Comparison of ENCODE assay signal across 15 cellular contexts in the genomic region with DNA sequence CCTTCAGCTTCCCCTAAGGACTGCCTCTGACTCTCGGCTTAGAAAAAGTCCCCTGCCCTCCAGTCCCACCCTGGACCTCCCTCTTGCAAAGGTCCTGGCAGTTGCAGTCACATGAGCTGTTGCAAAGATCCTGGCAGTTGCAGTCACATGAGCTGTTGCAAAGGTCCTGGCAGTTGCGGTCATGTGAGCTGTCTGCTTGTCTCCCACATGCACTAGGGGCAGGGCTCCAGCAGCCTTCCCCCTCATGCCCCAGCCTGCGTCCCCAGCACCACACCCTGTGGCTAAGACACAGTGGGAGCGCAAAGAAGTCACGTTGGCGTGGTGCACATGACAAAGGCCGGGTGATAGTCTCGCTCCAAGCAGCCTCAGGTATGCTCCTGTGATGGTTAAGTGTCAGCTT.
DNase-seq lines count a peak whose midpoint lies in the region; ATAC-seq, FAIRE-seq and TF ChIP-seq lines count a peak whose summit lies in the region.
"Had no signal": no experiment of that assay in that cellular context is flagged by ENCODE, and none has a peak within 500 bp of the region (broad histone marks: within the 10 kb centered on the region; RNA-seq: fewer than 3 reads in every experiment).

No MANE protein-coding gene starts in this region.

- no peaks in the 10 kb centered on the region for H3K36me3 Mint-ChIP-seq in natural killer cell treated with Interleukin-12 subunit alpha and Interleukin-12 subunit beta and Interleukin-15 and Interleukin-18, amount 100 ng/mL, for 72 hours
- H3K36me3 Mint-ChIP-seq in natural killer cell: no peaks in the 10 kb centered on the region
- H3K36me3 Mint-ChIP-seq in nephron (ENCODE audit: low read depth): peaks cover 6% of the 10 kb centered on the region
- H3K36me3 Mint-ChIP-seq: CD8-positive, alpha-beta memory T cell had no signal

- no peak for TF ChIP-seq POLR2A in K562 (conservative IDR thresholded peaks at IDR 0.05)

- peaks cover 0 to 5% of the 10 kb centered on the region in 2 experiments; a peak in 3 of 5 replicates for H3K27me3 ChIP-seq in K562 (ENCODE audit: control insufficient read depth in 2 of 2, insufficient read depth in 2 of 2, low read length in 2 of 2)
- H3K27me3 ChIP-seq: BLaER1 had no signal

- in situ Hi-C loops in K562 (cut with MboI): no loop called here

- H2AFZ ChIP-seq in K562 (ENCODE audit: low read depth, low read length): no peak overlapping the region

- WGBS in K562 (ENCODE audit: insufficient coverage, low coverage, missing lambda C conversion rate): 11% methylated on average over 8 of the region's 8 CpGs

- H3K9me3 ChIP-seq in K562 (replicated peaks; ENCODE audit: control insufficient read depth, insufficient read depth, low read depth, low read length): no peaks in the 10 kb centered on the region
- H3K9me3 ChIP-seq: BLaER1 had no signal

- H3K4me2 ChIP-seq in K562 (ENCODE audit: insufficient read depth, low read length): no peak overlapping the region
- H3K4me2 ChIP-seq: BLaER1 had no signal

- H3K9ac ChIP-seq in K562 (ENCODE audit: insufficient read depth in 1 of 2, low read depth in 2 of 2, low read length in 2 of 2): 0 out of 4 replicates have a peak overlapping the region, but pooled peaks of 1 of the 2 experiments have one; percentile 48
- H3K9ac ChIP-seq: BLaER1 had no signal

- POLR2A ChIA-PET in K562 (lab: Yijun Ruan, JAX): interaction anchor here (0.6 kb wide), 1 partner anchor 32 kb away, joined by 4 read pairs; no protein-coding TSS in a partner anchor

- no peaks in the 10 kb centered on the region for H3K9me1 ChIP-seq in K562 (ENCODE audit: control insufficient read depth, insufficient read depth, low read length)

- FAIRE-seq in K562 (lab: Jason Lieb, UNC): no peak
- FAIRE-seq: GM19239 had no signal

- no peaks in the 10 kb centered on the region for H3K4me1 Mint-ChIP-seq in natural killer cell treated with Interleukin-12 subunit alpha and Interleukin-12 subunit beta and Interleukin-15 and Interleukin-18, amount 100 ng/mL, for 72 hours (ENCODE audit: low read depth in 2 of 2)
- H3K4me1 Mint-ChIP-seq in natural killer cell (no peaks in the 10 kb centered on the region), nephron (no peaks in the 10 kb centered on the region)
- H3K4me1 Mint-ChIP-seq: CD8-positive, alpha-beta memory T cell had no signal

- H3K4me3 ChIP-seq in K562: no peak overlapping the region
- H3K4me3 ChIP-seq: BLaER1 had no signal

- no peak overlapping the region for H3K27ac Mint-ChIP-seq in natural killer cell treated with Interleukin-12 subunit alpha and Interleukin-12 subunit beta and Interleukin-15 and Interleukin-18, amount 100 ng/mL, for 72 hours
- H3K27ac Mint-ChIP-seq in natural killer cell (no peak overlapping the region), nephron (peak overlapping the region; percentile 41 to 45 (median 44))
- H3K27ac Mint-ChIP-seq: CD8-positive, alpha-beta memory T cell had no signal

- TF ChIP-seq CTCF in natural killer cell (IDR thresholded peaks at IDR 0.05) (no peak), K562 (IDR thresholded peaks at IDR 0.05 in 2 of 3, conservative IDR thresholded peaks at IDR 0.05 in 1 of 3; ENCODE audit: insufficient read depth in 2 of 3, low read depth in 1 of 3, low read length in 3 of 3) (no peak), nephron (IDR thresholded peaks at IDR 0.05; ENCODE audit: unreplicated experiment in 3 of 3) (no peak)

- H4K20me1 ChIP-seq in K562 (replicated peaks; ENCODE audit: control insufficient read depth, insufficient read depth, low read length): no peaks in the 10 kb centered on the region
- H4K20me1 ChIP-seq: BLaER1 had no signal

- no peak overlapping the region for H3K27ac ChIP-seq in K562 (ENCODE audit: extremely low read depth, low read depth, low read length)
- H3K27ac ChIP-seq: BLaER1 had no signal

- H3K36me3 ChIP-seq in K562 (ENCODE audit: control insufficient read depth, insufficient read depth, low read length): no peaks in the 10 kb centered on the region
- H3K36me3 ChIP-seq: BLaER1 had no signal

- intact Hi-C loops in natural killer cell (cut with micrococcal nuclease): no loop called here
- intact Hi-C loops in K562 (cut with micrococcal nuclease): no loop called here

- no TSS peak for BruUV-seq in K562 (replicated peaks; lab: Mats Ljungman, UMichigan)

- peaks cover 0 to 3% of the 10 kb centered on the region in 2 experiments; a peak in 1 of 5 replicates for H3K4me1 ChIP-seq in K562 (replicated peaks in 1 of 2; ENCODE audit: control insufficient read depth in 2 of 2, insufficient read depth in 2 of 2, low read length in 2 of 2)
- H3K4me1 ChIP-seq: BLaER1 had no signal

- ATAC-seq in natural killer cell treated with Interleukin-12 subunit alpha and Interleukin-12 subunit beta and Interleukin-15 and Interleukin-18, amount 100 ng/mL, for 72 hours: peak; percentile 27 to 55
- ATAC-seq in natural killer cell: no peak
- ATAC-seq in K562: peak; percentile 39; the same call in 2 of the 3 replicates
- ATAC-seq in GM19463 (IDR thresholded peaks at IDR 0.05; ENCODE audit: unreplicated experiment): no peak

- no peak for TF ChIP-seq EP300 in K562 (IDR thresholded peaks at IDR 0.05; ENCODE audit: low read length)

- H3K79me2 ChIP-seq in K562 (ENCODE audit: control insufficient read depth, insufficient read depth, low read length): no peaks in the 10 kb centered on the region

- DNase-seq in natural killer cell treated with Interleukin-12 subunit alpha and Interleukin-12 subunit beta and Interleukin-15 and Interleukin-18, amount 100 ng/mL, for 72 hours (ENCODE audit: low spot score): no peak
- DNase-seq in natural killer cell (no peak), K562 (ENCODE audit: extremely low read depth in 1 of 4, low spot score in 3 of 4) (peak in 1 of 4 experiments; percentile 14), NCI-H1436 (lab: John Stamatoyannopoulos, UW) (no peak)
- no peak for DNase-seq in activated T-cell treated with anti-CD3 and anti-CD28 coated beads, Interleukin-2, amount 50 U/mL, for 48 hours
- DNase-seq: 8988T; AML-193; CD8-positive, alpha-beta memory T cell; DMS53; GF-D8; H7 had no signal

- H3K9me3 Mint-ChIP-seq in natural killer cell treated with Interleukin-12 subunit alpha and Interleukin-12 subunit beta and Interleukin-15 and Interleukin-18, amount 100 ng/mL, for 72 hours: no peaks in the 10 kb centered on the region
- H3K9me3 Mint-ChIP-seq in natural killer cell: no peaks in the 10 kb centered on the region
- peaks cover 15% of the 10 kb centered on the region for H3K9me3 Mint-ChIP-seq in nephron

- CTCF ChIA-PET in K562 (lab: Yijun Ruan, JAX; ENCODE audit: low intra/inter-chr PET ratio): no interaction called here

- no peak overlapping the region for H3K4me3 Mint-ChIP-seq in natural killer cell treated with Interleukin-12 subunit alpha and Interleukin-12 subunit beta and Interleukin-15 and Interleukin-18, amount 100 ng/mL, for 72 hours
- H3K4me3 Mint-ChIP-seq in natural killer cell (no peak overlapping the region), nephron (no peak overlapping the region)
- H3K4me3 Mint-ChIP-seq: CD8-positive, alpha-beta memory T cell had no signal

- no peak for TF ChIP-seq RAD21 in K562 (CRISPR knock-in tag; conservative IDR thresholded peaks at IDR 0.05 in 1 of 2, IDR thresholded peaks at IDR 0.05 in 1 of 2)

- H3K27me3 Mint-ChIP-seq in natural killer cell treated with Interleukin-12 subunit alpha and Interleukin-12 subunit beta and Interleukin-15 and Interleukin-18, amount 100 ng/mL, for 72 hours: no peaks in the 10 kb centered on the region
- H3K27me3 Mint-ChIP-seq in natural killer cell (ENCODE audit: low read depth in 2 of 2) (no peaks in the 10 kb centered on the region), nephron (ENCODE audit: low read depth) (no peaks in the 10 kb centered on the region)

TF ChIP-seq in K562, 482 proteins besides CTCF, POLR2A, EP300 and RAD21 (continues in another document):
- no peak for TF ChIP-seq ZEB2 (IDR thresholded peaks at IDR 0.05)
- 0 out of 2 replicates have a peak, but pooled peaks have one; percentile 18 for TF ChIP-seq CBFA2T2 (conservative IDR thresholded peaks at IDR 0.05)
- no peak for TF ChIP-seq ZNF184 (CRISPR knock-in tag; IDR thresholded peaks at IDR 0.05)
- TF ChIP-seq ZNF143 (CRISPR knock-in tag; IDR thresholded peaks at IDR 0.05): no peak
- TF ChIP-seq, protein P1, sequence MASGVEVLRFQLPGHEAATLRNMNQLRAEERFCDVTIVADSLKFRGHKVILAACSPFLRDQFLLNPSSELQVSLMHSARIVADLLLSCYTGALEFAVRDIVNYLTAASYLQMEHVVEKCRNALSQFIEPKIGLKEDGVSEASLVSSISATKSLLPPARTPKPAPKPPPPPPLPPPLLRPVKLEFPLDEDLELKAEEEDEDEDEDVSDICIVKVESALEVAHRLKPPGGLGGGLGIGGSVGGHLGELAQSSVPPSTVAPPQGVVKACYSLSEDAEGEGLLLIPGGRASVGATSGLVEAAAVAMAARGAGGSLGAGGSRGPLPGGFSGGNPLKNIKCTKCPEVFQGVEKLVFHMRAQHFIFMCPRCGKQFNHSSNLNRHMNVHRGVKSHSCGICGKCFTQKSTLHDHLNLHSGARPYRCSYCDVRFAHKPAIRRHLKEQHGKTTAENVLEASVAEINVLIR (CRISPR knock-in tag; IDR thresholded peaks at IDR 0.05): no peak
- no peak for TF ChIP-seq PTTG1 (tag; IDR thresholded peaks at IDR 0.05; ENCODE audit: low read depth)
- TF ChIP-seq EHMT2 (IDR thresholded peaks at IDR 0.05): peak; percentile 73
- TF ChIP-seq POLR2B (IDR thresholded peaks at IDR 0.05; ENCODE audit: low read depth, partially characterized antibody): no peak
- TF ChIP-seq OTX1 (CRISPR knock-in tag; IDR thresholded peaks at IDR 0.05): no peak
- peak; percentile 47; the same call in 1 of the 2 replicates for TF ChIP-seq RAD51 (IDR thresholded peaks at IDR 0.05; ENCODE audit: borderline replicate concordance, low read depth)

Comparison
In these comparisons a context has a peak if more than half of its experiments do, and no peak if none do; other contexts are left out.
1. ATAC-seq: peak in natural killer cell treated with Interleukin-12 subunit alpha and Interleukin-12 subunit beta and Interleukin-15 and Interleukin-18, amount 100 ng/mL, for 72 hours (2 of 2) and K562 (single experiment); none in natural killer cell (0 of 3) and GM19463 (single experiment).
2. H3K27ac Mint-ChIP-seq: peak in nephron (3 of 3); none in natural killer cell treated with Interleukin-12 subunit alpha and Interleukin-12 subunit beta and Interleukin-15 and Interleukin-18, amount 100 ng/mL, for 72 hours (0 of 2) and natural killer cell (0 of 2).